Comparison of ENCODE assay signal across 22 cellular contexts in genomic region chr2:104250635-104251034, GRCh38.
"Had no signal": no experiment of that assay in that cellular context is flagged by ENCODE, and none has a peak within 500 bp of the region (broad histone marks: within the 10 kb centered on the region; RNA-seq: fewer than 3 reads in every experiment).

No MANE protein-coding gene starts in this region.

- H3K4me1 ChIP-seq: SJSA1 had no signal

- ATAC-seq: Panc1, PC-3 had no signal

- H3K4me3 ChIP-seq: SJSA1, SK-N-MC had no signal

- H3K9me3 ChIP-seq: SJSA1 had no signal

- H3K36me3 ChIP-seq: SJSA1 had no signal

- H3K27ac ChIP-seq: HL-60, SJSA1, SK-N-MC had no signal

- H3K27me3 ChIP-seq: SJSA1 had no signal

- DNase-seq: KBM-7; MV-4-11; NCI-H1048; NCI-H1105; NCI-H1417; NCI-H1436 treated with DMSO at 0.1 percent for 48 hours; NCI-H1694; NCI-H187 treated with DMSO at 0.1 percent for 48 hours; NCI-H2029 treated with DMSO at 0.1 percent for 48 hours; NCI-H2171 treated with DMSO at 0.1 percent for 48 hours; NCI-H2227 treated with DMSO at 0.1 percent for 48 hours; NCI-H524; NCI-H526 treated with DMSO at 0.1 percent for 48 hours; NCI-H748 treated with DMSO at 0.1 percent for 48 hours; NK-92 treated with Interleukin-12 subunit alpha and Interleukin-12 subunit beta, amount 100 ng/mL, for 24 hours; PC-3; Right ventricle myocardium superior; SIG-M5 had no signal
